8 cellular contexts compared by ENCODE assay signal in genomic region chr9:128558431-128559310, GRCh38.
DNase-seq lines count a peak whose midpoint lies in the region; ATAC-seq and TF ChIP-seq lines count a peak whose summit lies in the region.

No MANE protein-coding gene starts in this region.

- no peak overlapping the region for H2AFZ ChIP-seq in Loucy (ENCODE audit: low read length)

- peak overlapping the region; percentile 72 for H3K4me3 ChIP-seq in Loucy (ENCODE audit: low read length, poor library complexity, severe bottlenecking)

- ATAC-seq in GM21825 (IDR thresholded peaks at IDR 0.05; ENCODE audit: unreplicated experiment) (peak; percentile 75), GM19395 (IDR thresholded peaks at IDR 0.05; ENCODE audit: unreplicated experiment) (no peak)

- TF ChIP-seq CTCF in Loucy (conservative IDR thresholded peaks at IDR 0.05; ENCODE audit: low read length): no peak

- H3F3A ChIP-seq in Loucy (ENCODE audit: low read depth): peaks cover 11% of the 10 kb centered on the region

- H3K9me3 ChIP-seq in Loucy (ENCODE audit: insufficient read depth, low read depth, low read length): no peaks in the 10 kb centered on the region

- H3K9me2 ChIP-seq in Loucy (replicated peaks; ENCODE audit: low read depth, low read length): no peaks in the 10 kb centered on the region

- H4K20me1 ChIP-seq in Loucy (ENCODE audit: insufficient read depth, low read length, poor library complexity, severe bottlenecking): peaks cover 31% of the 10 kb centered on the region

- peak; percentile 57 for DNase-seq in D341Med (ENCODE audit: low spot score)
- peak; percentile 57 for DNase-seq in T1000 (lab: John Stamatoyannopoulos, UW)
- peak; percentile 35 for DNase-seq in central memory CD4-positive, alpha-beta T cell
- peak; percentile 86 for DNase-seq in kidney tubule cell (ENCODE audit: low spot score)
- peak; percentile 72 for DNase-seq in stimulated activated CD4-positive, alpha-beta T cell treated with anti-CD3 and anti-CD28 coated beads, Interleukin-15, amount 100 ng/mL, for 24 hours

- H3K4me2 ChIP-seq in Loucy (ENCODE audit: low read depth, low read length, poor library complexity, severe bottlenecking): peak overlapping the region; percentile 89

- no peaks in the 10 kb centered on the region for H3K27me3 ChIP-seq in Loucy (ENCODE audit: insufficient read depth, low read length, poor library complexity, severe bottlenecking)

- peaks cover 50% of the 10 kb centered on the region for H3K4me1 ChIP-seq in Loucy (ENCODE audit: insufficient read depth, low read length, poor library complexity, severe bottlenecking)

- peak overlapping the region; percentile 40 for H3K9ac ChIP-seq in Loucy (ENCODE audit: low read depth, low read length, poor library complexity, severe bottlenecking)

- no peaks in the 10 kb centered on the region for H3K36me3 ChIP-seq in Loucy (ENCODE audit: insufficient read depth, low read length)

- H3K79me2 ChIP-seq in Loucy (ENCODE audit: insufficient read depth, low read length): peaks cover 50% of the 10 kb centered on the region

Comparison
In these comparisons a context has a peak if more than half of its experiments do, and no peak if none do; other contexts are left out.
1. DNase-seq: peak in every context shown above with its lines; median percentile 86 in kidney tubule cell; 72 in stimulated activated CD4-positive, alpha-beta T cell treated with anti-CD3 and anti-CD28 coated beads, Interleukin-15, amount 100 ng/mL, for 24 hours; 57 in D341Med; 57 in T1000; 35 in central memory CD4-positive, alpha-beta T cell.